In genomic region chr17:78876954-78877517, GRCh38 we compare ENCODE assay signal across 9 cellular contexts. TPM values are rescaled to one million over a fixed set of nuclear protein-coding genes. Genes with fewer than 3 reads are reported as not detected.
A peak's percentile ranks its signal among the peaks of the same experiment; 100 is the strongest.
DNase-seq lines count a peak whose midpoint lies in the region; ATAC-seq, FAIRE-seq and TF ChIP-seq lines count a peak whose summit lies in the region.
"Not testable (repeated sequence)": the region's sequence is repeated elsewhere in the genome, so short reads cannot be mapped to it uniquely, and the experiment has no call there.
"Had no signal": no experiment of that assay in that cellular context is flagged by ENCODE, and none has a peak within 500 bp of the region (broad histone marks: within the 10 kb centered on the region; RNA-seq: fewer than 3 reads in every experiment).

No MANE protein-coding gene starts in this region.

- H3K4me1 Mint-ChIP-seq in CD14-positive monocyte = peaks cover 64% of the 10 kb centered on the region
- peaks cover 83% of the 10 kb centered on the region for H3K4me1 Mint-ChIP-seq in HFFc6 (ENCODE audit: low read depth)

- not testable (repeated sequence) for TF ChIP-seq POLR2A in esophagus muscularis mucosa (IDR thresholded peaks at IDR 0.05; ENCODE audit: low read depth); tibial nerve (IDR thresholded peaks at IDR 0.05)

- H3K27me3 Mint-ChIP-seq in CD14-positive monocyte (ENCODE audit: low read depth in 3 of 3); HFFc6 (ENCODE audit: insufficient read depth): not testable (repeated sequence)

- intact Hi-C loops in CD14-positive monocyte (cut with micrococcal nuclease); esophagus muscularis mucosa (cut with DNase I); left ventricle myocardium superior (cut with micrococcal nuclease): not testable (repeated sequence)

- H3K27ac ChIP-seq in esophagus muscularis mucosa (replicated peaks in 1 of 4) (peak overlapping the region; percentile 65 to 90 (median 74)), tibial nerve (peak overlapping the region; percentile 76 to 99 (median 88))
- not testable (repeated sequence) for H3K27ac ChIP-seq in small intestine (ENCODE audit: low read depth in 1 of 2, low read length in 1 of 2)

- 79% methylated on average over 8 of the region's 8 CpGs for WGBS in esophagus muscularis mucosa
- 22 to 75% (median 34%) methylated on average over 8 of the region's 8 CpGs for WGBS in small intestine, 3 donors
- 90 to 91% methylated on average over 8 of the region's 8 CpGs for WGBS in tibial nerve, 2 donors

- TF ChIP-seq EP300 in esophagus muscularis mucosa (IDR thresholded peaks at IDR 0.05); tibial nerve (IDR thresholded peaks at IDR 0.05): not testable (repeated sequence)

- not testable (repeated sequence) for H3K9me3 Mint-ChIP-seq in CD14-positive monocyte, HFFc6

- peaks cover 80 to 93% (median 91%) of the 10 kb centered on the region in 4 donors for H3K4me1 ChIP-seq in esophagus muscularis mucosa
- H3K4me1 ChIP-seq in small intestine (ENCODE audit: control insufficient read depth in 2 of 2, insufficient read depth in 1 of 2, low read depth in 1 of 2, low read length in 1 of 2) = not testable (repeated sequence)
- H3K4me1 ChIP-seq in tibial nerve = peaks cover 0 to 96% (median 75%) of the 10 kb centered on the region in 4 donors

- not testable (repeated sequence) for H3K27me3 ChIP-seq in esophagus muscularis mucosa; small intestine (ENCODE audit: control insufficient read depth in 2 of 2, insufficient read depth in 2 of 2, low read length in 2 of 2); tibial nerve

- H3K4me3 ChIP-seq in esophagus muscularis mucosa; small intestine (ENCODE audit: low read depth in 1 of 2, low read length in 2 of 2); tibial nerve: not testable (repeated sequence)

- not testable (repeated sequence) for DNase-seq in CD14-positive monocyte (ENCODE audit: low spot score); HFFc6; esophagus muscularis mucosa (ENCODE audit: extremely low spot score); tibial nerve (ENCODE audit: low spot score in 2 of 2)
- DNase-seq in NCI-H2171 treated with DMSO at 0.1 percent for 48 hours (lab: John Stamatoyannopoulos, UW) = peak; percentile 98
- peak; percentile 62 for DNase-seq in cerebellar cortex (ENCODE audit: low spot score)
- peak; percentile 65 for DNase-seq in left ventricle myocardium superior
- peak; percentile 51 for DNase-seq in small intestine

- not testable (repeated sequence) for H3K4me3 Mint-ChIP-seq in CD14-positive monocyte, HFFc6

- not testable (repeated sequence) for H3K9me3 ChIP-seq in esophagus muscularis mucosa; small intestine (ENCODE audit: control insufficient read depth, low read depth); tibial nerve

- peak; percentile 63 for ATAC-seq in left ventricle myocardium superior

- H3K27ac Mint-ChIP-seq in CD14-positive monocyte (peak overlapping the region in 6 of 7 donors; percentile 9 to 91 (median 80)), HFFc6 (peak overlapping the region; percentile 64)

- H3K36me3 ChIP-seq in esophagus muscularis mucosa = peaks cover 0 to 17% (median 13%) of the 10 kb centered on the region in 4 donors
- not testable (repeated sequence) for H3K36me3 ChIP-seq in small intestine (ENCODE audit: control insufficient read depth in 2 of 2, insufficient read depth in 2 of 2, low read length in 2 of 2)
- H3K36me3 ChIP-seq in tibial nerve = peaks cover 0 to 10% (median 0%) of the 10 kb centered on the region in 3 donors

- FAIRE-seq in small intestine (lab: Jason Lieb, UNC) = not testable (repeated sequence)

- H3K36me3 Mint-ChIP-seq in CD14-positive monocyte = peaks cover 55 to 70% of the 10 kb centered on the region in 2 donors
- H3K36me3 Mint-ChIP-seq in HFFc6 (ENCODE audit: low read depth) = peaks cover 17% of the 10 kb centered on the region

- TF ChIP-seq CTCF in CD14-positive monocyte (IDR thresholded peaks at IDR 0.05); HFFc6 (IDR thresholded peaks at IDR 0.05); esophagus muscularis mucosa (IDR thresholded peaks at IDR 0.05); tibial nerve (IDR thresholded peaks at IDR 0.05): not testable (repeated sequence)

RNA-seq across cellular contexts. Expression of gene CEP295NL, which starts 26.0 kb away (rescaled TPM):
- polyA plus RNA-seq in CD14-positive monocyte (under 1 TPM in 1 of 2 donors, not detected in 1; 0.38 TPM), small intestine (under 1 TPM in 1 of 3 donors, not detected in 2; 0.25 TPM)
- 1 to 10 TPM in 4 of 6 experiments, under 1 TPM in 2; 0.85 to 2.7 (median 1.6) TPM for total RNA-seq in HFFc6 (2021; fragmentation: NEBNext Ultra II Directional; extraction: Animal tissue kit (Norgen Biotek cat#: 25700))
- total RNA-seq in esophagus muscularis mucosa (1 to 10 TPM in 3 of 4 donors, under 1 TPM in 1; 0.78 to 6.6 (median 2.3) TPM), left ventricle myocardium superior (0.79 TPM), tibial nerve (10 to 100 TPM in 2 of 4 donors, 1 to 10 TPM in 2; 6.5 to 35.1 (median 9.9) TPM)
- total RNA-seq: HepG2 had no signal
- polyA plus RNA-seq: HepG2 had no signal

RNA-seq across cellular contexts. Expression of gene USP36, which starts 36.4 kb away (rescaled TPM):
- 1 to 10 TPM; 4.4 to 6.1 TPM for polyA plus RNA-seq in CD14-positive monocyte
- 10 to 100 TPM; 43.6 to 50.3 (median 46.2) TPM for total RNA-seq in HFFc6 (2021; fragmentation: NEBNext Ultra II Directional; extraction: Animal tissue kit (Norgen Biotek cat#: 25700))
- 10 to 100 TPM; 23.3 to 44.7 (median 32.2) TPM for total RNA-seq in esophagus muscularis mucosa
- total RNA-seq in left ventricle myocardium superior = 24.7 TPM
- polyA plus RNA-seq in small intestine = 10 to 100 TPM in 2 of 3 donors, 1 to 10 TPM in 1; 8.1 to 19.6 (median 18.6) TPM
- 10 to 100 TPM; 50.9 to 64.9 (median 59.9) TPM for total RNA-seq in tibial nerve

RNA-seq across cellular contexts. Expression of gene TIMP2, which starts 48.2 kb away (rescaled TPM):
- polyA plus RNA-seq in CD14-positive monocyte (1 to 10 TPM; 4.5 to 6.4 TPM), small intestine (10 to 100 TPM; 12.7 to 84.6 (median 18.1) TPM)
- 100 to 1,000 TPM; 547 to 705 (median 601) TPM for total RNA-seq in HFFc6 (2021; fragmentation: NEBNext Ultra II Directional; extraction: Animal tissue kit (Norgen Biotek cat#: 25700))
- total RNA-seq in esophagus muscularis mucosa (100 to 1,000 TPM; 177 to 315 (median 229) TPM), left ventricle myocardium superior (132 TPM), tibial nerve (100 to 1,000 TPM; 187 to 456 (median 339) TPM)
